Comparison of ENCODE assay signal across 15 cellular contexts in genomic region chr1:39952359-39953110, GRCh38. TPM values are rescaled to one million over a fixed set of nuclear protein-coding genes. Genes with fewer than 3 reads are reported as not detected.
DNase-seq lines count a peak whose midpoint lies in the region; ATAC-seq and TF ChIP-seq lines count a peak whose summit lies in the region.
"Had no signal": no experiment of that assay in that cellular context is flagged by ENCODE, and none has a peak within 500 bp of the region (broad histone marks: within the 10 kb centered on the region; RNA-seq: fewer than 3 reads in every experiment).

No MANE protein-coding gene starts in this region.

- H3K27me3 Mint-ChIP-seq in mesothelial cell of epicardium (ENCODE audit: low read depth) = peaks cover 31% of the 10 kb centered on the region

- intact Hi-C loops in thyroid gland (cut with DNase I) = no loop called here

- CTCF ChIA-PET in SK-N-SH (lab: Yijun Ruan, JAX) = interaction anchor here (0.9 kb wide), 1 partner anchor 33 kb away, joined by 3 read pairs; no protein-coding TSS in a partner anchor

- 76% methylated on average over 8 of the region's 8 CpGs for WGBS in SK-N-SH (ENCODE audit: low lambda C conversion rate)
- WGBS in thyroid gland, 2 donors = 70 to 80% methylated on average over 8 of the region's 8 CpGs

- peaks cover 0 to 23% of the 10 kb centered on the region in 2 experiments; a peak in 1 of 4 replicates for H3K4me1 ChIP-seq in SK-N-SH (ENCODE audit: control insufficient read depth in 1 of 2, insufficient read depth in 2 of 2, low read depth in 1 of 2, low read length in 1 of 2)
- H3K4me1 ChIP-seq in thyroid gland = peaks cover 28 to 45% of the 10 kb centered on the region in 2 donors

- TF ChIP-seq CTCF in SK-N-SH (IDR thresholded peaks at IDR 0.05) (no peak), mesothelial cell of epicardium (IDR thresholded peaks at IDR 0.05; ENCODE audit: unreplicated experiment) (no peak), thyroid gland (IDR thresholded peaks at IDR 0.05) (no peak)

- TF ChIP-seq RAD21 in SK-N-SH (IDR thresholded peaks at IDR 0.05; ENCODE audit: low read length) = no peak

- POLR2A ChIA-PET in SK-N-SH (lab: Yijun Ruan, JAX) = no interaction called here

- peaks cover 18% of the 10 kb centered on the region for H3K4me1 Mint-ChIP-seq in mesothelial cell of epicardium

- no peak overlapping the region for H3K9ac ChIP-seq in SK-N-SH

- no peak overlapping the region for H2AFZ ChIP-seq in SK-N-SH (ENCODE audit: low read depth)
- H2AFZ ChIP-seq: GM23338, PC-9 had no signal

- H3K4me3 ChIP-seq in SK-N-SH (ENCODE audit: low read depth in 2 of 2, low read length in 1 of 2) = no peak overlapping the region
- H3K4me3 ChIP-seq in thyroid gland (replicated peaks in 1 of 3) = no peak overlapping the region
- H3K4me3 ChIP-seq: gastroesophageal sphincter, GM23338, PC-9, upper lobe of right lung had no signal

- peak overlapping the region; percentile 10 for H3K27ac Mint-ChIP-seq in mesothelial cell of epicardium
- H3K27ac Mint-ChIP-seq: activated naive CD4-positive, alpha-beta T cell treated with anti-CD3 and anti-CD28 coated beads, Interleukin-2, amount 10 ng/mL, durations not matched to agents 7 days and 5 days; GM23338 had no signal

- no peaks in the 10 kb centered on the region for H3K9me3 ChIP-seq in SK-N-SH
- H3K9me3 ChIP-seq in thyroid gland = no peaks in the 10 kb centered on the region
- H3K9me3 ChIP-seq: gastroesophageal sphincter, upper lobe of right lung had no signal

- H4K20me1 ChIP-seq in SK-N-SH (ENCODE audit: insufficient read depth) = no peaks in the 10 kb centered on the region

- no peak for TF ChIP-seq EP300 in SK-N-SH (IDR thresholded peaks at IDR 0.05; ENCODE audit: borderline replicate concordance in 1 of 2, low read depth in 1 of 2, low read length in 1 of 2)

- no peaks in the 10 kb centered on the region for H3K9me2 ChIP-seq in SK-N-SH

- H3K36me3 ChIP-seq in SK-N-SH (replicated peaks in 1 of 2; ENCODE audit: control insufficient read depth in 1 of 2, insufficient read depth in 2 of 2, low read length in 1 of 2) (no peaks in the 10 kb centered on the region), thyroid gland (no peaks in the 10 kb centered on the region)
- H3K36me3 ChIP-seq: gastroesophageal sphincter, upper lobe of right lung had no signal

- H3K27ac ChIP-seq in SK-N-SH (ENCODE audit: low read depth in 2 of 2, low read length in 1 of 2) (no peak overlapping the region), caudate nucleus (ENCODE audit: low read depth, low read length) (peak overlapping the region; percentile 72), thyroid gland (peak overlapping the region in 1 of 3 donors; percentile 37)
- H3K27ac ChIP-seq: PC-9, upper lobe of right lung had no signal

- TF ChIP-seq POLR2A in thyroid gland (IDR thresholded peaks at IDR 0.05) = no peak

- peaks cover 6% of the 10 kb centered on the region for H3K9me3 Mint-ChIP-seq in mesothelial cell of epicardium
- H3K9me3 Mint-ChIP-seq: activated naive CD4-positive, alpha-beta T cell treated with anti-CD3 and anti-CD28 coated beads, Interleukin-2, amount 10 ng/mL, durations not matched to agents 7 days and 5 days had no signal

- no peaks in the 10 kb centered on the region for H3K27me3 ChIP-seq in SK-N-SH (ENCODE audit: insufficient read depth)
- no peaks in the 10 kb centered on the region for H3K27me3 ChIP-seq in thyroid gland
- H3K27me3 ChIP-seq: gastroesophageal sphincter, upper lobe of right lung had no signal

- no peaks in the 10 kb centered on the region for H3K36me3 Mint-ChIP-seq in mesothelial cell of epicardium
- H3K36me3 Mint-ChIP-seq: activated naive CD4-positive, alpha-beta T cell treated with anti-CD3 and anti-CD28 coated beads, Interleukin-2, amount 10 ng/mL, durations not matched to agents 7 days and 5 days had no signal

- no peak for ATAC-seq in SK-N-SH treated with all-trans-retinoic acid at 6 μM for 48 hours
- ATAC-seq in HG02798 (IDR thresholded peaks at IDR 0.05; ENCODE audit: poor library complexity, unreplicated experiment) = no peak
- ATAC-seq in GM19452 (IDR thresholded peaks at IDR 0.05; ENCODE audit: unreplicated experiment) = no peak
- ATAC-seq: gastroesophageal sphincter, GM23338, upper lobe of right lung had no signal

- DNase-seq in SK-N-SH = peak; percentile 42
- peak in 52 of 61 donors; percentile 9 to 78 (median 50) for DNase-seq in caudate nucleus (lab: John Stamatoyannopoulos, UW)
- DNase-seq in mesothelial cell of epicardium (ENCODE audit: low spot score in 2 of 2, unreplicated experiment in 2 of 2) = no peak
- DNase-seq in thyroid gland = peak; percentile 29 to 53
- DNase-seq in HCEC 1CT = no peak
- DNase-seq: activated naive CD4-positive, alpha-beta T cell treated with anti-CD3 and anti-CD28 coated beads, Interleukin-2, amount 10 ng/mL, durations not matched to agents 7 days and 5 days; NCI-H1436 treated with DMSO at 0.1 percent for 48 hours; PC-9; T-helper 9 cell; upper lobe of right lung had no signal

- no peak overlapping the region for H3K4me2 ChIP-seq in SK-N-SH
- H3K4me2 ChIP-seq: GM23338, PC-9 had no signal

- H3K79me2 ChIP-seq in SK-N-SH (ENCODE audit: insufficient read depth) = peaks cover 8% of the 10 kb centered on the region; the same call in 1 of the 2 replicates

- H3F3A ChIP-seq in SK-N-SH (replicated peaks; ENCODE audit: insufficient read depth) = no peaks in the 10 kb centered on the region

- no peak overlapping the region for H3K4me3 Mint-ChIP-seq in mesothelial cell of epicardium
- H3K4me3 Mint-ChIP-seq: activated naive CD4-positive, alpha-beta T cell treated with anti-CD3 and anti-CD28 coated beads, Interleukin-2, amount 10 ng/mL, durations not matched to agents 7 days and 5 days; GM23338 had no signal

TF ChIP-seq in SK-N-SH, 30 proteins besides CTCF, POLR2A, EP300 and RAD21 (continues in another document):
- TF ChIP-seq GATA2 (CRISPR knock-in tag; IDR thresholded peaks at IDR 0.05) (no peak), FOXM1 (IDR thresholded peaks at IDR 0.05; ENCODE audit: low read depth) (no peak), TCF12 (IDR thresholded peaks at IDR 0.05) (no peak), POLR2AphosphoS5 (IDR thresholded peaks at IDR 0.05; ENCODE audit: low read depth, low read length) (no peak), MEF2A (IDR thresholded peaks at IDR 0.05; ENCODE audit: borderline replicate concordance, low read depth) (no peak), RCOR1 (IDR thresholded peaks at IDR 0.05; ENCODE audit: low read length) (no peak), TEAD4 (IDR thresholded peaks at IDR 0.05; ENCODE audit: borderline replicate concordance, insufficient read depth) (no peak), RFX5 (IDR thresholded peaks at IDR 0.05; ENCODE audit: low read length) (no peak), NFIC (IDR thresholded peaks at IDR 0.05; ENCODE audit: borderline replicate concordance) (no peak), JUND (IDR thresholded peaks at IDR 0.05) (no peak), CHD2 (IDR thresholded peaks at IDR 0.05; ENCODE audit: low read length, partially characterized antibody) (no peak), PBX3 (IDR thresholded peaks at IDR 0.05) (no peak), SIN3A (IDR thresholded peaks at IDR 0.05; ENCODE audit: borderline replicate concordance, low read depth, low read length) (no peak)

TF ChIP-seq in SK-N-SH treated with all-trans-retinoic acid at 6 μM for 48 hours, 23 proteins besides CTCF, POLR2A, EP300 and RAD21 (continues in another document):
- no peak for TF ChIP-seq ZNF70 (CRISPR knock-in tag; IDR thresholded peaks at IDR 0.05)
- TF ChIP-seq ISL1 (CRISPR knock-in tag; IDR thresholded peaks at IDR 0.05) = no peak
- no peak for TF ChIP-seq OSR1 (CRISPR knock-in tag; IDR thresholded peaks at IDR 0.05)
- no peak for TF ChIP-seq TSHZ2 (CRISPR knock-in tag; IDR thresholded peaks at IDR 0.05)
- TF ChIP-seq TOX (CRISPR knock-in tag; IDR thresholded peaks at IDR 0.05; ENCODE audit: borderline replicate concordance) = no peak

RNA-seq across cellular contexts. Expression of gene MFSD2A, which starts 2.4 kb away (rescaled TPM):
- polyA plus RNA-seq in SK-N-SH (2012; rRNA removed) = 4.1 and 6.3 TPM in 2 replicates
- polyA plus RNA-seq in SK-N-SH (2012; cell fraction: cytosol; rRNA removed) = 3.8 and 5.1 TPM in 2 replicates
- 13.6 and 17.5 TPM in 2 replicates for polyA plus RNA-seq in SK-N-SH (2012; cell fraction: nucleus; rRNA removed)
- total RNA-seq in mesothelial cell of epicardium (5.7 to 6.9 TPM (median 6.1 TPM) in 3 replicates), thyroid gland (10 to 100 TPM in 2 of 4 donors, 1 to 10 TPM in 2; 8.9 to 60.8 (median 16.5) TPM)

RNA-seq across cellular contexts. Expression of gene MYCL, which starts 50.8 kb away (rescaled TPM):
- 0.48 and 0.57 TPM in 2 replicates for polyA plus RNA-seq in SK-N-SH (2012; rRNA removed)
- polyA plus RNA-seq in SK-N-SH (2012; cell fraction: cytosol; rRNA removed) = 0.42 and 0.46 TPM in 2 replicates
- 0.45 and 0.67 TPM in 2 replicates for polyA plus RNA-seq in SK-N-SH (2012; cell fraction: nucleus; rRNA removed)
- 25.0 to 27.2 TPM (median 25.5 TPM) in 3 replicates for total RNA-seq in mesothelial cell of epicardium
- total RNA-seq in thyroid gland = 1 to 10 TPM; 1.4 to 3.9 (median 3.5) TPM

Comparison
In these comparisons a context has a peak if more than half of its experiments do, and no peak if none do; other contexts are left out.
1. DNase-seq: peak in SK-N-SH (single experiment), caudate nucleus (52 of 61) and thyroid gland (2 of 2); none in mesothelial cell of epicardium (0 of 2) and HCEC 1CT (single experiment).